In the genomic region with DNA sequence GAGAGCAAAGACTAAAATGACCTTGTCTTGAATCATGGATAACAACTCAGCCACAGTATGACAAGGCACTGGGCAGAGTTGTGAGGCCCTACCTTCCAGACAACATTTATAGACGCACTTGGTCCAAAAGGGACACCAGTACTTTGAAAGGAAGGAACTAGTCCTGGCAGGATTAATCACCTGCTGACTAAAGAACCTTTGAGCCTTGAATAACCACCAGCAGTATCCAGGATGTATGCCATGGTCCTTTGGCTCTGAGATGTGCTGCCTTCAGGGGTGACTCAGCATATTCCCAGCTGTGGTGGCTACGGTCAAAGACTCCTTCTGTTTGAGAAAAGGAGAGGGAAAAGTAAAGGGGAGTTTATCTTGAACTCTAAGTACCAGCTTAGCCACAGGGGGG, we compare ENCODE assay signal across 21 cellular contexts.
DNase-seq lines count a peak whose midpoint lies in the region; ATAC-seq, FAIRE-seq and TF ChIP-seq lines count a peak whose summit lies in the region.
"Had no signal": no experiment of that assay in that cellular context is flagged by ENCODE, and none has a peak within 500 bp of the region (broad histone marks: within the 10 kb centered on the region; RNA-seq: fewer than 3 reads in every experiment).

No MANE protein-coding gene starts in this region.

- no peaks in the 10 kb centered on the region for H3K36me3 Mint-ChIP-seq in activated CD8-positive, alpha-beta T cell treated with anti-CD3 and anti-CD28 coated beads, Interleukin-2, amount 10 ng/mL, durations not matched to agents 7 days and 5 days (ENCODE audit: low read depth)

- TF ChIP-seq CTCF in A549 (IDR thresholded peaks at IDR 0.05) = no peak
- no peak for TF ChIP-seq CTCF in epithelial cell of proximal tubule (conservative IDR thresholded peaks at IDR 0.05; ENCODE audit: low read depth, low read length)

- H3K9me3 ChIP-seq in A549 = no peaks in the 10 kb centered on the region

- H3K4me3 Mint-ChIP-seq in activated CD8-positive, alpha-beta T cell treated with anti-CD3 and anti-CD28 coated beads, Interleukin-2, amount 10 ng/mL, durations not matched to agents 7 days and 5 days = no peak overlapping the region

- POLR2A ChIA-PET in A549 (lab: Yijun Ruan, JAX) = no interaction called here
- POLR2A ChIA-PET in activated CD8-positive, alpha-beta T cell treated with anti-CD3 and anti-CD28 coated beads, Interleukin-2, amount 10 ng/mL, durations not matched to agents 7 days and 5 days (lab: Charles Lee) = no interaction called here

- no peak for TF ChIP-seq EP300 in A549 (IDR thresholded peaks at IDR 0.05)

- H3K27ac ChIP-seq in A549 = no peak overlapping the region
- H3K27ac ChIP-seq: RWPE1 had no signal

- no peak for FAIRE-seq in A549 (lab: Jason Lieb, UNC)
- FAIRE-seq: D721Med, G401.6, GM12878, H1, K562 had no signal

- H3K4me3 ChIP-seq in A549 (no peak overlapping the region), epithelial cell of proximal tubule (ENCODE audit: low read depth, low read length) (no peak overlapping the region)
- H3K4me3 ChIP-seq: GM12878, K562 had no signal

- H3K27ac Mint-ChIP-seq in activated CD8-positive, alpha-beta T cell treated with anti-CD3 and anti-CD28 coated beads, Interleukin-2, amount 10 ng/mL, durations not matched to agents 7 days and 5 days = no peak overlapping the region

- no peak for TF ChIP-seq POLR2A in A549 (IDR thresholded peaks at IDR 0.05; ENCODE audit: low read length)

- no peaks in the 10 kb centered on the region for H3K4me1 ChIP-seq in A549

- H3K27me3 Mint-ChIP-seq in activated CD8-positive, alpha-beta T cell treated with anti-CD3 and anti-CD28 coated beads, Interleukin-2, amount 10 ng/mL, durations not matched to agents 7 days and 5 days (ENCODE audit: low read depth) = no peaks in the 10 kb centered on the region

- TF ChIP-seq RAD21 in A549 (conservative IDR thresholded peaks at IDR 0.05 in 1 of 2, IDR thresholded peaks at IDR 0.05 in 1 of 2) = no peak

- DNase-seq in A549 (ENCODE audit: low read depth in 1 of 2, low spot score in 1 of 2) = no peak
- peak; percentile 4 for DNase-seq in HT-29 (ENCODE audit: low spot score)
- DNase-seq in epithelial cell of proximal tubule (ENCODE audit: low read depth) = peak; percentile 44
- peak; percentile 59 for DNase-seq in renal cortical epithelial cell (ENCODE audit: low read depth)
- DNase-seq in GM03348 (ENCODE audit: low spot score) = no peak
- no peak for DNase-seq in UCSD-AML1 (lab: John Stamatoyannopoulos, UW; ENCODE audit: unreplicated experiment)
- DNase-seq in activated CD8-positive, alpha-beta T cell treated with anti-CD3 and anti-CD28 coated beads, Interleukin-2, amount 10 ng/mL, durations not matched to agents 7 days and 5 days = no peak
- DNase-seq: 8988T, Kasumi-1, MV-4-11, NCI-H1436 treated with DMSO at 0.1 percent for 48 hours, NCI-H187 treated with DMSO at 0.1 percent for 48 hours, NCI-H446, NCI-H524 treated with DMSO at 0.1 percent for 48 hours, NCI-H774 had no signal

- no peaks in the 10 kb centered on the region for H3K4me1 Mint-ChIP-seq in activated CD8-positive, alpha-beta T cell treated with anti-CD3 and anti-CD28 coated beads, Interleukin-2, amount 10 ng/mL, durations not matched to agents 7 days and 5 days (ENCODE audit: low read depth)

- 15% methylated on average over 2 of the region's 2 CpGs for WGBS in A549 (ENCODE audit: missing lambda C conversion rate)

- no peak overlapping the region for H3K4me2 ChIP-seq in A549

- ATAC-seq in A549 = no peak
- ATAC-seq in activated CD8-positive, alpha-beta T cell treated with anti-CD3 and anti-CD28 coated beads, Interleukin-2, amount 10 ng/mL, durations not matched to agents 7 days and 5 days = no peak
- ATAC-seq: GM12878, K562 had no signal

- H3K9me3 Mint-ChIP-seq in activated CD8-positive, alpha-beta T cell treated with anti-CD3 and anti-CD28 coated beads, Interleukin-2, amount 10 ng/mL, durations not matched to agents 7 days and 5 days (ENCODE audit: insufficient read depth) = no peaks in the 10 kb centered on the region

- CTCF ChIA-PET in A549 (lab: Yijun Ruan, JAX) = no interaction called here
- CTCF ChIA-PET in activated CD8-positive, alpha-beta T cell treated with anti-CD3 and anti-CD28 coated beads, Interleukin-2, amount 10 ng/mL, durations not matched to agents 7 days and 5 days (lab: Charles Lee) = no interaction called here

TF ChIP-seq in A549, 52 proteins besides CTCF, POLR2A, EP300 and RAD21:
- TF ChIP-seq NFE2L2 (conservative IDR thresholded peaks at IDR 0.05; ENCODE audit: low read length) (peak; percentile 52), HEYL (CRISPR knock-in tag; IDR thresholded peaks at IDR 0.05) (no peak)

Comparison
In these comparisons a context has a peak if more than half of its experiments do, and no peak if none do; other contexts are left out.
1. DNase-seq: peak in HT-29 (single experiment), epithelial cell of proximal tubule (single experiment) and renal cortical epithelial cell (single experiment); none in A549 (0 of 2), GM03348 (single experiment), UCSD-AML1 (single experiment) and activated CD8-positive, alpha-beta T cell treated with anti-CD3 and anti-CD28 coated beads, Interleukin-2, amount 10 ng/mL, durations not matched to agents 7 days and 5 days (single experiment).